Comparison of ENCODE assay signal across 14 cellular contexts in the genomic region with DNA sequence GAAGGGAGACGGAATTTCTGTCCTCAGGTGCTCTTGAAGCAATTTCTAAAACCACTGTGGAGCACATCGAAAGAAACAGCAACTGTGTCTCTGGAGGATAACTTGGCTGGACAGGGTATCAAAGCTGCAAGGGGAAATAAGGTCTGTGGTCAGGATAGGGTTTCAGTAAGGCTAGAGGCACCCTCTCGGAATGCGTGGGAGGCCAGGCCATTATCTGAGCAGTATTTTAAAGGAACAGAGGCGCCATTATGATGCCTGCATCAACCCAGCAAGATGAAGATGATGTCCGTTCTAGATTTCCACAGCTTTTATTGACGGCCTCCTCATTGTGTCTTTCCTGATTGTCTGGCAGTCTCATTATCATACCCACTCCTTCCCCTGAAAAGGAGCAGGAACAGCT.
DNase-seq lines count a peak whose midpoint lies in the region; ATAC-seq and TF ChIP-seq lines count a peak whose summit lies in the region.
"Had no signal": no experiment of that assay in that cellular context is flagged by ENCODE, and none has a peak within 500 bp of the region (broad histone marks: within the 10 kb centered on the region; RNA-seq: fewer than 3 reads in every experiment).

No MANE protein-coding gene starts in this region.

- H3K27ac ChIP-seq in osteoblast (ENCODE audit: low read depth, low read length): no peak overlapping the region
- H3K27ac ChIP-seq: C4-2B, suprapubic skin had no signal

- H3K79me2 ChIP-seq in osteoblast (ENCODE audit: insufficient read depth, low read length): no peaks in the 10 kb centered on the region

- H3K4me1 ChIP-seq in osteoblast (ENCODE audit: insufficient read depth, low read length): peaks cover 4% of the 10 kb centered on the region
- H3K4me1 ChIP-seq: suprapubic skin had no signal

- DNase-seq in SK-MEL-5 (ENCODE audit: low read depth, low spot score): peak; percentile 11
- DNase-seq in osteoblast (ENCODE audit: insufficient read length, low spot score, missing footprints): no peak
- DNase-seq in T-helper 9 cell: no peak
- no peak for DNase-seq in HCEC 1CT
- DNase-seq in kidney glomerular epithelial cell (lab: John Stamatoyannopoulos, UW): no peak
- no peak for DNase-seq in NCI-H524 (lab: John Stamatoyannopoulos, UW)
- DNase-seq: activated CD4-positive, alpha-beta T cell treated with anti-CD3 and anti-CD28 coated beads for 36 hours; effector memory CD4-positive, alpha-beta T cell; left cardiac atrium had no signal

- peak; percentile 68 for ATAC-seq in GM19463 (IDR thresholded peaks at IDR 0.05; ENCODE audit: unreplicated experiment)
- peak; percentile 43 for ATAC-seq in HG03342 (IDR thresholded peaks at IDR 0.05; ENCODE audit: unreplicated experiment)
- ATAC-seq: activated CD4-positive, alpha-beta T cell treated with anti-CD3 and anti-CD28 coated beads for 36 hours; left cardiac atrium; natural killer cell treated with Interleukin-12 subunit alpha and Interleukin-12 subunit beta and Interleukin-15 and Interleukin-18, amount 100 ng/mL, for 72 hours had no signal

- H3K27me3 ChIP-seq in osteoblast (ENCODE audit: insufficient read depth, low read length): no peaks in the 10 kb centered on the region
- H3K27me3 ChIP-seq: suprapubic skin had no signal

- H3K4me3 ChIP-seq in osteoblast (ENCODE audit: insufficient read depth, low read length): no peak overlapping the region
- H3K4me3 ChIP-seq: suprapubic skin had no signal

- TF ChIP-seq CTCF in osteoblast (IDR thresholded peaks at IDR 0.05; ENCODE audit: extremely low read depth, low read depth, low read length): no peak

- peak overlapping the region; percentile 10 for H2AFZ ChIP-seq in osteoblast (ENCODE audit: low read length)

- in situ Hi-C loops in SK-MEL-5 (cut with HindIII; ENCODE audit: low pct_unique_long_range_greater_than_20kb, low sequenced_read_pairs): no loop called here

- H3K9me3 ChIP-seq in osteoblast (ENCODE audit: low read depth, low read length): no peaks in the 10 kb centered on the region
- H3K9me3 ChIP-seq: suprapubic skin had no signal

- no peaks in the 10 kb centered on the region for H3K36me3 ChIP-seq in osteoblast (ENCODE audit: insufficient read depth, low read length)
- H3K36me3 ChIP-seq: suprapubic skin had no signal

- no peaks in the 10 kb centered on the region for H4K20me1 ChIP-seq in osteoblast (ENCODE audit: insufficient read depth, low read length)

- peak overlapping the region; percentile 34 for H3K4me2 ChIP-seq in osteoblast (ENCODE audit: insufficient read depth, low read length)
